ENCODE assay signal across 1 cellular context in the genomic region with DNA sequence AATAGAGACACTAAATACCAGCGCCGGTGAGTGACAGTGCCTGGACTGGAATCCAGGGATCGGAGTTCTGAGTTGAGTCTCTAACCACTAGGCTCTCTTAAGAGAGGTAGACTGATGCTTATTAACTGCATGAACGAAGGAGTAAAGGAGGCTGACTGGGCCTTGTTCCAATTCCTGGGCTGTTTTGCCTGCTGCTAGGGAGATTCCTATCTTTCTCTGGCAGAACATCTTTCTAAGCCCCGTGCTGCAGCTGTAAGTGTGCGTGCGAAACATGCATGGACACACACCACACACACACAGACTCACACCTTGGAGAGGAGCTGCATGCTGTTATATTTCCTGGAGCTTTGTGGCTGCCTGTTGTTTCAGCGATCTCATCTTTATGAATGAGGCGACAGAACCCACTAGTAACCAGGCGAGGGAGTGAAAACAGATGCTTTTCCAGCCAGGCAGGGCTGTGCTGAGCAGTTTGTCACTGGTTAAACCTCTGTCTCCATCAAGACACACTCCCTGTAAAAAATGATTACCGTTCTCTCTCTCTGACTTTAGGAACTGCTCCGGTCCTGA.
TF ChIP-seq lines count a peak whose summit lies in the region.

No MANE protein-coding gene starts in this region.

TF ChIP-seq in GM23338, 12 proteins besides CTCF, POLR2A, EP300 and RAD21 (continued from another document):
- TF ChIP-seq, protein P1, sequence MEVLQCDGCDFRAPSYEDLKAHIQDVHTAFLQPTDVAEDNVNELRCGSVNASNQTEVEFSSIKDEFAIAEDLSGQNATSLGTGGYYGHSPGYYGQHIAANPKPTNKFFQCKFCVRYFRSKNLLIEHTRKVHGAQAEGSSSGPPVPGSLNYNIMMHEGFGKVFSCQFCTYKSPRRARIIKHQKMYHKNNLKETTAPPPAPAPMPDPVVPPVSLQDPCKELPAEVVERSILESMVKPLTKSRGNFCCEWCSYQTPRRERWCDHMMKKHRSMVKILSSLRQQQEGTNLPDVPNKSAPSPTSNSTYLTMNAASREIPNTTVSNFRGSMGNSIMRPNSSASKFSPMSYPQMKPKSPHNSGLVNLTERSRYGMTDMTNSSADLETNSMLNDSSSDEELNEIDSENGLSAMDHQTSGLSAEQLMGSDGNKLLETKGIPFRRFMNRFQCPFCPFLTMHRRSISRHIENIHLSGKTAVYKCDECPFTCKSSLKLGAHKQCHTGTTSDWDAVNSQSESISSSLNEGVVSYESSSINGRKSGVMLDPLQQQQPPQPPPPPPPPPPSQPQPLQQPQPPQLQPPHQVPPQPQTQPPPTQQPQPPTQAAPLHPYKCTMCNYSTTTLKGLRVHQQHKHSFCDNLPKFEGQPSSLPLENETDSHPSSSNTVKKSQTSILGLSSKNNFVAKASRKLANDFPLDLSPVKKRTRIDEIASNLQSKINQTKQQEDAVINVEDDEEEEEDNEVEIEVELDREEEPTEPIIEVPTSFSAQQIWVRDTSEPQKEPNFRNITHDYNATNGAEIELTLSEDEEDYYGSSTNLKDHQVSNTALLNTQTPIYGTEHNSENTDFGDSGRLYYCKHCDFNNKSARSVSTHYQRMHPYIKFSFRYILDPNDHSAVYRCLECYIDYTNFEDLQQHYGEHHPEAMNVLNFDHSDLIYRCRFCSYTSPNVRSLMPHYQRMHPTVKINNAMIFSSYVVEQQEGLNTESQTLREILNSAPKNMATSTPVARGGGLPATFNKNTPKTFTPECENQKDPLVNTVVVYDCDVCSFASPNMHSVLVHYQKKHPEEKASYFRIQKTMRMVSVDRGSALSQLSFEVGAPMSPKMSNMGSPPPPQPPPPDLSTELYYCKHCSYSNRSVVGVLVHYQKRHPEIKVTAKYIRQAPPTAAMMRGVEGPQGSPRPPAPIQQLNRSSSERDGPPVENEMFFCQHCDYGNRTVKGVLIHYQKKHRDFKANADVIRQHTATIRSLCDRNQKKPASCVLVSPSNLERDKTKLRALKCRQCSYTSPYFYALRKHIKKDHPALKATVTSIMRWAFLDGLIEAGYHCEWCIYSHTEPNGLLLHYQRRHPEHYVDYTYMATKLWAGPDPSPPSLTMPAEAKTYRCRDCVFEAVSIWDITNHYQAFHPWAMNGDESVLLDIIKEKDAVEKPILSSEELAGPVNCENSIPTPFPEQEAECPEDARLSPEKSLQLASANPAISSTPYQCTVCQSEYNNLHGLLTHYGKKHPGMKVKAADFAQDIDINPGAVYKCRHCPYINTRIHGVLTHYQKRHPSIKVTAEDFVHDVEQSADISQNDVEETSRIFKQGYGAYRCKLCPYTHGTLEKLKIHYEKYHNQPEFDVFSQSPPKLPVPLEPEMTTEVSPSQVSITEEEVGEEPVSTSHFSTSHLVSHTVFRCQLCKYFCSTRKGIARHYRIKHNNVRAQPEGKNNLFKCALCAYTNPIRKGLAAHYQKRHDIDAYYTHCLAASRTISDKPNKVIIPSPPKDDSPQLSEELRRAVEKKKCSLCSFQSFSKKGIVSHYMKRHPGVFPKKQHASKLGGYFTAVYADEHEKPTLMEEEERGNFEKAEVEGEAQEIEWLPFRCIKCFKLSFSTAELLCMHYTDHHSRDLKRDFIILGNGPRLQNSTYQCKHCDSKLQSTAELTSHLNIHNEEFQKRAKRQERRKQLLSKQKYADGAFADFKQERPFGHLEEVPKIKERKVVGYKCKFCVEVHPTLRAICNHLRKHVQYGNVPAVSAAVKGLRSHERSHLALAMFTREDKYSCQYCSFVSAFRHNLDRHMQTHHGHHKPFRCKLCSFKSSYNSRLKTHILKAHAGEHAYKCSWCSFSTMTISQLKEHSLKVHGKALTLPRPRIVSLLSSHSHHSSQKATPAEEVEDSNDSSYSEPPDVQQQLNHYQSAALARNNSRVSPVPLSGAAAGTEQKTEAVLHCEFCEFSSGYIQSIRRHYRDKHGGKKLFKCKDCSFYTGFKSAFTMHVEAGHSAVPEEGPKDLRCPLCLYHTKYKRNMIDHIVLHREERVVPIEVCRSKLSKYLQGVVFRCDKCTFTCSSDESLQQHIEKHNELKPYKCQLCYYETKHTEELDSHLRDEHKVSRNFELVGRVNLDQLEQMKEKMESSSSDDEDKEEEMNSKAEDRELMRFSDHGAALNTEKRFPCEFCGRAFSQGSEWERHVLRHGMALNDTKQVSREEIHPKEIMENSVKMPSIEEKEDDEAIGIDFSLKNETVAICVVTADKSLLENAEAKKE (CRISPR knock-in tag; IDR thresholded peaks at IDR 0.05) = no peak
- TF ChIP-seq EZH2phosphoT487 (IDR thresholded peaks at IDR 0.05; ENCODE audit: unreplicated experiment) (no peak), POLR2AphosphoS5 (IDR thresholded peaks at IDR 0.05; ENCODE audit: low read depth) (no peak), EZH2 (IDR thresholded peaks at IDR 0.05; ENCODE audit: low read depth, unreplicated experiment) (no peak)
